In the genomic region with DNA sequence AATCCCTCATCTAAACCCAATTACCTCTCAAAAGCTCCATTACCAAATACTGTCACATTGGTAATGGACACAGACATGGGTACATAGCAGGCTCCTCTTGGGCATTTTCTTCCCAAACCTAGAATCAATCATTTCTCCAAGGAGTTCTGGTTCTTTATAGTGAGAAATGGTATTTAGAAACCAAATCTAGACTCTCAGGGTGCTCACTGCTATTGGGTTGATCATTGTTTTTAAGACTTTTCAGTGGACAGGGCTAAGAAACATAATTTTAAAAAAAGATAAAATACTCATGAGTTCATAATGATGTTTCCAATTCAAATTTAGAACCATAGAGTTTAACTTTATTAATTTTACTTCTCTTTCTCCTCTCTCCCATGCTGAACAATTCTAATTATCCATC, we compare ENCODE assay signal across 24 cellular contexts.
"Had no signal": no experiment of that assay in that cellular context is flagged by ENCODE, and none has a peak within 500 bp of the region (broad histone marks: within the 10 kb centered on the region; RNA-seq: fewer than 3 reads in every experiment).

No MANE protein-coding gene starts in this region.

- H3K4me1 ChIP-seq: thyroid gland, tibial nerve, transverse colon, upper lobe of left lung, upper lobe of right lung had no signal

- H3K9me3 ChIP-seq: suprapubic skin, testis, thyroid gland, transverse colon, upper lobe of right lung, vagina had no signal

- DNase-seq: stimulated activated CD4-positive, alpha-beta T cell treated with anti-CD3 and anti-CD28 coated beads, Interleukin-2, amount 100 ng/mL, for 48 hours; stimulated activated CD4-positive, alpha-beta T cell treated with anti-CD3 and anti-CD28 coated beads, Interleukin-4, amount 100 ng/mL, for 1 hour; stimulated activated CD4-positive, alpha-beta T cell treated with anti-CD3 and anti-CD28 coated beads, Interleukin-4, amount 100 ng/mL, for 24 hours; stimulated activated CD4-positive, alpha-beta T cell treated with anti-CD3 and anti-CD28 coated beads, Interleukin-4, amount 100 ng/mL, for 4 hours; stimulated activated CD8-positive, alpha-beta memory T cell treated with anti-CD3 and anti-CD28 coated beads, Interleukin-4, amount 100 ng/mL, for 48 hours; stimulated activated naive B cell treated with anti-CD40 and anti-IgM and Interleukin-4, amounts not matched to agents 10 μg/mL and 1 μg/mL and 100 μg/mL, for 72 hours; stimulated activated naive CD4-positive, alpha-beta T cell; stimulated activated naive CD4-positive, alpha-beta T cell treated with Interleukin-2 at 50 U/mL for 16 hours; stimulated activated naive CD8-positive, alpha-beta T cell treated with anti-CD3 and anti-CD28 coated beads, Interleukin-15, amount 100 ng/mL, for 72 hours; stimulated activated naive CD8-positive, alpha-beta T cell treated with anti-CD3 and anti-CD28 coated beads, Interleukin-15, Interleukin-2, amounts not matched to agents 100 U/mL and 50 U/mL, for 24 hours; stomach; substantia nigra; testis; thyroid gland; tibial artery; transverse colon; trophoblast cell; upper lobe of right lung; uterus had no signal

- H3K4me3 ChIP-seq: stomach, suprapubic skin, testis, thoracic aorta, thyroid gland, tibial artery, tibial nerve, transverse colon, upper lobe of left lung, upper lobe of right lung, uterus, vagina had no signal

- H3K27ac ChIP-seq: stomach, suprapubic skin, testis, thoracic aorta, thyroid gland, tibial artery, tibial nerve, transverse colon, upper lobe of left lung, upper lobe of right lung, uterus, vagina had no signal

- H3K36me3 ChIP-seq: stomach, suprapubic skin, thoracic aorta, thyroid gland, tibial artery, tibial nerve, transverse colon, upper lobe of left lung, upper lobe of right lung, uterus, vagina had no signal
